Comparison of ENCODE assay signal across 23 cellular contexts in genomic region chr20:13068336-13068735, GRCh38. TPM values are rescaled to one million over a fixed set of nuclear protein-coding genes. Genes with fewer than 3 reads are reported as not detected.
"Had no signal": no experiment of that assay in that cellular context is flagged by ENCODE, and none has a peak within 500 bp of the region (broad histone marks: within the 10 kb centered on the region; RNA-seq: fewer than 3 reads in every experiment).

No MANE protein-coding gene starts in this region.

- H3K27ac ChIP-seq: dorsolateral prefrontal cortex, heart right ventricle, spleen, thoracic aorta, upper lobe of right lung, WERI-Rb-1 had no signal

- H3K27me3 Mint-ChIP-seq: activated naive CD8-positive, alpha-beta T cell treated with anti-CD3 and anti-CD28 coated beads for 36 hours; central memory CD8-positive, alpha-beta T cell; memory B cell had no signal

- H3K36me3 Mint-ChIP-seq: activated naive CD8-positive, alpha-beta T cell treated with anti-CD3 and anti-CD28 coated beads for 36 hours; memory B cell had no signal

- H3K4me1 Mint-ChIP-seq: activated naive CD8-positive, alpha-beta T cell treated with anti-CD3 and anti-CD28 coated beads for 36 hours; activated T-helper 17 cell treated with anti-CD3 and anti-CD28 coated beads, Interleukin-2, amount 50 U/mL, for 72 hours; central memory CD8-positive, alpha-beta T cell; memory B cell; neural crest cell had no signal

- H3K9me3 Mint-ChIP-seq: activated T-helper 17 cell treated with anti-CD3 and anti-CD28 coated beads, Interleukin-2, amount 50 U/mL, for 72 hours had no signal

- H3K4me3 Mint-ChIP-seq: activated naive CD8-positive, alpha-beta T cell treated with anti-CD3 and anti-CD28 coated beads for 36 hours; activated T-helper 17 cell treated with anti-CD3 and anti-CD28 coated beads, Interleukin-2, amount 50 U/mL, for 72 hours; central memory CD8-positive, alpha-beta T cell; memory B cell; naive thymus-derived CD4-positive, alpha-beta T cell; neural crest cell had no signal

- DNase-seq: activated CD4-positive, alpha-beta T cell treated with anti-CD3 and anti-CD28 coated beads, Interleukin-2, amount 50 U/mL, for 1 hour; activated CD4-positive, CD25-positive, alpha-beta regulatory T cell treated with anti-CD3 and anti-CD28 coated beads, Interleukin-2, amount 50 U/mL, for 72 hours; activated naive CD4-positive, alpha-beta T cell treated with Interleukin-2 at 50 U/mL for 16 hours; activated naive CD8-positive, alpha-beta T cell treated with anti-CD3 and anti-CD28 coated beads for 36 hours; activated T-cell treated with anti-CD3 and anti-CD28 coated beads, Interleukin-2, amount 50 U/mL, for 1 hour; dorsolateral prefrontal cortex; foreskin fibroblast; heart right ventricle; kidney; naive thymus-derived CD4-positive, alpha-beta T cell; posterior cingulate gyrus; spleen; stimulated activated CD4-positive, alpha-beta T cell treated with anti-CD3 and anti-CD28 coated beads, Interleukin-4, amount 100 ng/mL, for 24 hours; stimulated activated naive CD4-positive, alpha-beta T cell treated with Interleukin-2 at 50 U/mL for 16 hours; T-helper 1 cell; upper lobe of right lung; WERI-Rb-1 had no signal

- H3K36me3 ChIP-seq: spleen, thoracic aorta, upper lobe of right lung, WERI-Rb-1 had no signal

- ATAC-seq: activated T-helper 17 cell treated with anti-CD3 and anti-CD28 coated beads, Interleukin-2, amount 50 U/mL, for 72 hours; heart right ventricle; left lobe of liver; naive thymus-derived CD4-positive, alpha-beta T cell; upper lobe of right lung had no signal

- H3K27ac Mint-ChIP-seq: activated naive CD8-positive, alpha-beta T cell treated with anti-CD3 and anti-CD28 coated beads for 36 hours; activated T-helper 17 cell treated with anti-CD3 and anti-CD28 coated beads, Interleukin-2, amount 50 U/mL, for 72 hours; memory B cell; naive thymus-derived CD4-positive, alpha-beta T cell had no signal

- H3K9me3 ChIP-seq: thoracic aorta, upper lobe of right lung had no signal

- H3K27me3 ChIP-seq: heart right ventricle, spleen, upper lobe of right lung had no signal

- H3K4me1 ChIP-seq: spleen, upper lobe of right lung had no signal

- H3K4me3 ChIP-seq: dorsolateral prefrontal cortex, heart right ventricle, spleen, thoracic aorta, upper lobe of right lung had no signal

RNA-seq across cellular contexts. Expression of gene SPTLC3, which starts 59.6 kb away (rescaled TPM):
- total RNA-seq: activated T-helper 17 cell treated with anti-CD3 and anti-CD28 coated beads, Interleukin-2, amount 50 U/mL, for 72 hours had no signal
